In the genomic region with DNA sequence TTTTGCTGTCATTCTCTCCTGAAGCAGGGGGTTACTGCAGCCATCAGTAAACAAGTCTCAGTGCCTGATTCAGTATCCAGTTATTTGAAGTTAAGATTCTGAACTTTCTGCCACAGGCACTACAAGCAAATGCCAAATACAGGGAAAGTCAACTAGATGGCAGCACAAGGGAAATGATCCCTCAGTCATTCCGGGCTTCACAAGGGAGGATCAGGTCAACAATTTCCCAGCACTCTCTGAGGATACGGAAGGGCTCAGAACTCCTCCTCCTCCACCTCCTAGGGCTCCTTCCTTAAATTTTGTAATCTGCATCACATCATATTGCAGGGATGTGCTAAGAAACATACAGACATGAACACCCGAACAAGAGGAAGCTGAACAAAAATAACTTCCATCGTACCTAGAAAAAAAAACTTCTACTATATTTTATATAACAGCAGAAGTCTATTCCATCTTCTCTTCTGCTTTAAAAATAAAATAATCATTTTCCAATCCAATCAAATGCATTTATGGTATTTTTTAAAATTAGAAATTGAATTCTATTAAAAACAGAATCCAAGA, we compare ENCODE assay signal across 9 cellular contexts.
A peak's percentile ranks its signal among the peaks of the same experiment; 100 is the strongest.
DNase-seq lines count a peak whose midpoint lies in the region; ATAC-seq and TF ChIP-seq lines count a peak whose summit lies in the region.
"Had no signal": no experiment of that assay in that cellular context is flagged by ENCODE, and none has a peak within 500 bp of the region (broad histone marks: within the 10 kb centered on the region; RNA-seq: fewer than 3 reads in every experiment).

No MANE protein-coding gene starts in this region.

- no peak overlapping the region for H3K4ac ChIP-seq in mesendoderm (ENCODE audit: low read depth, low read length)

- H3K9ac ChIP-seq in mesendoderm (ENCODE audit: low read length): no peak overlapping the region

- H3K18ac ChIP-seq in mesendoderm (ENCODE audit: low read length): no peak overlapping the region

- TF ChIP-seq CTCF in dorsolateral prefrontal cortex (IDR thresholded peaks at IDR 0.05 in 54 of 56, conservative IDR thresholded peaks at IDR 0.05 in 2 of 56; ENCODE audit: low read depth in 1 of 56, partially characterized antibody in 56 of 56): peak in 31 of 56 donors; percentile 7 to 47 (median 25)

- intact Hi-C loops in dorsolateral prefrontal cortex (cut with DNase I): no loop called here

- H3K27ac ChIP-seq in dorsolateral prefrontal cortex (peak overlapping the region in 8 of 59 donors; percentile 3 to 48 (median 24)), mesendoderm (ENCODE audit: low read depth, low read length) (no peak overlapping the region)
- H3K27ac ChIP-seq: upper lobe of left lung had no signal

- H3K56ac ChIP-seq in mesendoderm (ENCODE audit: low read length): no peak overlapping the region

- H3K4me1 ChIP-seq in mesendoderm (ENCODE audit: control insufficient read depth, low read depth, low read length): no peaks in the 10 kb centered on the region

- H3K4me2 ChIP-seq in mesendoderm (ENCODE audit: low read length): no peak overlapping the region

- H4K8ac ChIP-seq in mesendoderm (ENCODE audit: low read depth, low read length): no peak overlapping the region

- DNase-seq in CD1c-positive myeloid dendritic cell (ENCODE audit: extremely low spot score) (peak; percentile 64), M059J (ENCODE audit: low read depth) (peak; percentile 61), dorsolateral prefrontal cortex (no peak), mesendoderm (peak; percentile 81), NCI-H446 treated with DMSO at 0.1 percent for 48 hours (lab: John Stamatoyannopoulos, UW) (no peak), retina (no peak)
- DNase-seq: upper lobe of left lung had no signal

- no peaks in the 10 kb centered on the region for H3K79me2 ChIP-seq in mesendoderm (ENCODE audit: control insufficient read depth, insufficient read depth, low read length)

- no peaks in the 10 kb centered on the region for H3K27me3 ChIP-seq in dorsolateral prefrontal cortex
- no peaks in the 10 kb centered on the region for H3K27me3 ChIP-seq in mesendoderm (ENCODE audit: insufficient read depth, low read length, poor library complexity)
- H3K27me3 ChIP-seq: upper lobe of left lung had no signal

- H2BK120ac ChIP-seq in mesendoderm (ENCODE audit: low read depth, low read length): no peak overlapping the region

- H2BK15ac ChIP-seq in mesendoderm (replicated peaks; ENCODE audit: low read depth): no peak overlapping the region

- H2BK5ac ChIP-seq in mesendoderm (ENCODE audit: low read length): no peak overlapping the region

- no peaks in the 10 kb centered on the region for H3K79me1 ChIP-seq in mesendoderm (ENCODE audit: low read length)

- H4K5ac ChIP-seq in mesendoderm (ENCODE audit: low read length): no peak overlapping the region

- no peaks in the 10 kb centered on the region for H3K36me3 ChIP-seq in mesendoderm (ENCODE audit: control insufficient read depth, insufficient read depth, low read length)
- H3K36me3 ChIP-seq: upper lobe of left lung had no signal

- no peak overlapping the region for H3K23ac ChIP-seq in mesendoderm (ENCODE audit: low read length)

- no CpG with 5 or more reads among the region's 4 CpGs for WGBS in mesendoderm (ENCODE audit: extremely low coverage, insufficient coverage, low lambda C conversion rate)

- H3K4me3 ChIP-seq in dorsolateral prefrontal cortex: peak overlapping the region in 19 of 59 donors; percentile 6 to 50 (median 20)
- H3K4me3 ChIP-seq in mesendoderm (ENCODE audit: low read length): no peak overlapping the region
- H3K4me3 ChIP-seq: upper lobe of left lung had no signal

- ATAC-seq in esophagus mucosa: no peak
- ATAC-seq in activated CD4-positive, CD25-positive, alpha-beta regulatory T cell treated with anti-CD3 and anti-CD28 coated beads, Interleukin-2, amount 50 U/mL, for 24 hours: no peak

- H2AK5ac ChIP-seq in mesendoderm (ENCODE audit: low read length): no peak overlapping the region

Comparison
In these comparisons a context has a peak if more than half of its experiments do, and no peak if none do; other contexts are left out.
1. DNase-seq: peak in CD1c-positive myeloid dendritic cell (single experiment), M059J (single experiment) and mesendoderm (single experiment); none in dorsolateral prefrontal cortex (0 of 10), NCI-H446 treated with DMSO at 0.1 percent for 48 hours (single experiment) and retina (single experiment).